8 cellular contexts compared by ENCODE assay signal in genomic region chr14:26730929-26731618, GRCh38.
DNase-seq lines count a peak whose midpoint lies in the region; ATAC-seq, FAIRE-seq and TF ChIP-seq lines count a peak whose summit lies in the region.
"Had no signal": no experiment of that assay in that cellular context is flagged by ENCODE, and none has a peak within 500 bp of the region (broad histone marks: within the 10 kb centered on the region; RNA-seq: fewer than 3 reads in every experiment).

No MANE protein-coding gene starts in this region.

- no peaks in the 10 kb centered on the region for H3F3A ChIP-seq in neural progenitor cell (ENCODE audit: low read depth)

- DNase-seq in H54 (ENCODE audit: insufficient read length, low spot score) (peak; percentile 1), NCI-H1694 treated with DMSO at 0.1 percent for 48 hours (lab: John Stamatoyannopoulos, UW) (peak; percentile 9), chondrocyte (ENCODE audit: low spot score) (no peak), neural progenitor cell (ENCODE audit: low spot score) (peak; percentile 67), T1000 (lab: John Stamatoyannopoulos, UW) (no peak), GM10248 (ENCODE audit: extremely low spot score) (no peak)

- H3K27ac ChIP-seq in neural progenitor cell, result no peak overlapping the region
- H3K27ac ChIP-seq: body of pancreas had no signal

- no peak for TF ChIP-seq POLR2A in H54 (IDR thresholded peaks at IDR 0.05; ENCODE audit: low read depth, low read length)

- peaks cover 2% of the 10 kb centered on the region for H3K9me3 Mint-ChIP-seq in chondrocyte (ENCODE audit: low read depth)
- no peaks in the 10 kb centered on the region for H3K9me3 Mint-ChIP-seq in neural progenitor cell

- no peak overlapping the region for H3K9ac ChIP-seq in neural progenitor cell

- CTCF ChIA-PET in GM10248 (lab: Yijun Ruan, JAX), result no interaction called here

- H3K4me3 Mint-ChIP-seq in chondrocyte (ENCODE audit: unreplicated experiment), result no peak overlapping the region
- H3K4me3 Mint-ChIP-seq in neural progenitor cell, result no peak overlapping the region

- H3K9me3 ChIP-seq in neural progenitor cell (ENCODE audit: low read depth), result no peaks in the 10 kb centered on the region
- H3K9me3 ChIP-seq: body of pancreas had no signal

- H3K36me3 ChIP-seq in neural progenitor cell, result no peaks in the 10 kb centered on the region

- no peaks in the 10 kb centered on the region for H3K4me1 ChIP-seq in neural progenitor cell
- H3K4me1 ChIP-seq: body of pancreas had no signal

- ATAC-seq in GM18517 (IDR thresholded peaks at IDR 0.05; ENCODE audit: unreplicated experiment), result no peak
- ATAC-seq: body of pancreas had no signal

- no peaks in the 10 kb centered on the region for H3K4me1 Mint-ChIP-seq in chondrocyte (ENCODE audit: low read depth)
- H3K4me1 Mint-ChIP-seq in neural progenitor cell, result no peaks in the 10 kb centered on the region

- no peak overlapping the region for H3K4me2 ChIP-seq in neural progenitor cell

- H3K79me2 ChIP-seq in neural progenitor cell (ENCODE audit: low read depth), result no peaks in the 10 kb centered on the region

- no peak overlapping the region for H2AFZ ChIP-seq in neural progenitor cell (replicated peaks)

- POLR2A ChIA-PET in GM10248 (lab: Yijun Ruan, JAX), result no interaction called here

- TF ChIP-seq CTCF in chondrocyte (IDR thresholded peaks at IDR 0.05), result peak; percentile 74
- TF ChIP-seq CTCF in neural progenitor cell (IDR thresholded peaks at IDR 0.05), result peak; percentile 75
- TF ChIP-seq CTCF in GM10248 (IDR thresholded peaks at IDR 0.05; ENCODE audit: control extremely low read depth, extremely low read depth, low read depth, missing control alignments), result no peak

- H3K27me3 ChIP-seq in neural progenitor cell, result no peaks in the 10 kb centered on the region
- H3K27me3 ChIP-seq: body of pancreas had no signal

- H3K36me3 Mint-ChIP-seq in chondrocyte (ENCODE audit: low read depth) (no peaks in the 10 kb centered on the region), neural progenitor cell (no peaks in the 10 kb centered on the region)

- no peak overlapping the region for H3K27ac Mint-ChIP-seq in chondrocyte (ENCODE audit: unreplicated experiment)
- no peak overlapping the region for H3K27ac Mint-ChIP-seq in neural progenitor cell

- FAIRE-seq in H54 (lab: Jason Lieb, UNC), result no peak

- no peaks in the 10 kb centered on the region for H4K20me1 ChIP-seq in neural progenitor cell (ENCODE audit: low read depth)

- H3K27me3 Mint-ChIP-seq in chondrocyte (ENCODE audit: low read depth), result peaks cover 3% of the 10 kb centered on the region
- H3K27me3 Mint-ChIP-seq in neural progenitor cell (ENCODE audit: insufficient read depth, low read depth), result no peaks in the 10 kb centered on the region

- no peak overlapping the region for H3K4me3 ChIP-seq in neural progenitor cell
- H3K4me3 ChIP-seq: body of pancreas had no signal

Comparison
In these comparisons a context has a peak if more than half of its experiments do, and no peak if none do; other contexts are left out.
1. DNase-seq: peak in H54 (single experiment), NCI-H1694 treated with DMSO at 0.1 percent for 48 hours (single experiment) and neural progenitor cell (single experiment); none in chondrocyte (single experiment), T1000 (single experiment) and GM10248 (single experiment).